8 cellular contexts compared by ENCODE assay signal in genomic region chr5:157265714-157266285, GRCh38. TPM values are rescaled to one million over a fixed set of nuclear protein-coding genes. Genes with fewer than 3 reads are reported as not detected.
A peak's percentile ranks its signal among the peaks of the same experiment; 100 is the strongest.
DNase-seq lines count a peak whose midpoint lies in the region; ATAC-seq and TF ChIP-seq lines count a peak whose summit lies in the region.

Gene CYFIP2 (plus strand): TSS chr5:157266123. CDS start chr5:157285362, 19,239 bp downstream.

- CTCF ChIA-PET in AG04450 (lab: Charles Lee) = interaction anchor here (2.2 kb wide), 1 partner anchor 477 kb away, joined by 6 read pairs; no protein-coding TSS in a partner anchor

- DNase-seq in AG04450 (ENCODE audit: low read depth, low spot score) (no peak), NCI-H2227 treated with DMSO at 0.1 percent for 48 hours (lab: John Stamatoyannopoulos, UW) (peak; percentile 7), dorsolateral prefrontal cortex (peak in 7 of 10 donors; percentile 26 to 77 (median 63)), lung microvascular endothelial cell (ENCODE audit: low read depth in 2 of 2) (peak; percentile 16 to 21)
- peak; percentile 67 to 69 for DNase-seq in activated CD4-positive, alpha-beta T cell treated with anti-CD3 and anti-CD28 coated beads, Interleukin-2, amount 50 U/mL, for 24 hours (ENCODE audit: low read depth in 1 of 2, low spot score in 1 of 2)
- peak; percentile 66 to 76 (median 68) for DNase-seq in stimulated activated CD4-positive, alpha-beta T cell treated with anti-CD3 and anti-CD28 coated beads, TNF-alpha, amount 100 ng/mL, for 48 hours (ENCODE audit: low read depth in 3 of 3)

- no peaks in the 10 kb centered on the region for H3K9me3 ChIP-seq in AG04450 (ENCODE audit: control insufficient read depth, insufficient read depth, low read length)

- no peak within 1 kb of the TSS for H3K27ac ChIP-seq in AG04450 (ENCODE audit: low read depth, low read length)
- H3K27ac ChIP-seq in dorsolateral prefrontal cortex = peak within 1 kb of the TSS in 57 of 59 donors; percentile 26 to 90 (median 78)

- TF ChIP-seq CTCF in AG04450 (IDR thresholded peaks at IDR 0.05; ENCODE audit: low read depth, low read length) (no peak), dorsolateral prefrontal cortex (IDR thresholded peaks at IDR 0.05 in 54 of 56, conservative IDR thresholded peaks at IDR 0.05 in 2 of 56; ENCODE audit: low read depth in 1 of 56, partially characterized antibody in 56 of 56) (peak in 8 of 56 donors; percentile 3 to 46 (median 15))

- H3K4me3 ChIP-seq in AG04450 (ENCODE audit: low read depth, low read length) (peak within 1 kb of the TSS; percentile 63), dorsolateral prefrontal cortex (peak within 1 kb of the TSS; percentile 62 to 97 (median 83))

- intact Hi-C loops in dorsolateral prefrontal cortex (cut with DNase I) = loop anchor here (10.0 kb wide), 1 partner anchor 121 kb away; the partner anchor contains the start of gene MED7 (in 2 of the 2)

- POLR2A ChIA-PET in AG04450 (lab: Yijun Ruan, JAX) = no interaction called here

- ATAC-seq in GM18861 (IDR thresholded peaks at IDR 0.05; ENCODE audit: unreplicated experiment) (peak; percentile 68), HG03060 (IDR thresholded peaks at IDR 0.05; ENCODE audit: low read depth, unreplicated experiment) (peak; percentile 40)

- H3K27me3 ChIP-seq in AG04450 (ENCODE audit: control insufficient read depth, insufficient read depth, low read length) (peaks cover 38% of the 10 kb centered on the region), dorsolateral prefrontal cortex (no peaks in the 10 kb centered on the region)

RNA-seq across cellular contexts. Expression of gene CYFIP2, which starts in this region (rescaled TPM):
- polyA plus RNA-seq in AG04450 (2011; rRNA removed) = 3.2 and 5.8 TPM in 2 replicates
- 12.5 and 13.1 TPM in 2 replicates for polyA minus RNA-seq in AG04450 (2011; rRNA and poly(A)+ RNA removed)
- 100 to 1,000 TPM; 150 to 487 (median 373) TPM for total RNA-seq in dorsolateral prefrontal cortex
- 1.6 and 8.7 TPM in 2 replicates for total RNA-seq in lung microvascular endothelial cell

Comparison
In these comparisons a context has a peak if more than half of its experiments do, and no peak if none do; other contexts are left out.
1. RNA of gene CYFIP2 (total RNA-seq): 150 to 487 TPM in dorsolateral prefrontal cortex; 1.6 to 8.7 TPM in lung microvascular endothelial cell; every median in the first group is over 10 times any median in the second.